Comparison of ENCODE assay signal across 25 cellular contexts in the genomic region with DNA sequence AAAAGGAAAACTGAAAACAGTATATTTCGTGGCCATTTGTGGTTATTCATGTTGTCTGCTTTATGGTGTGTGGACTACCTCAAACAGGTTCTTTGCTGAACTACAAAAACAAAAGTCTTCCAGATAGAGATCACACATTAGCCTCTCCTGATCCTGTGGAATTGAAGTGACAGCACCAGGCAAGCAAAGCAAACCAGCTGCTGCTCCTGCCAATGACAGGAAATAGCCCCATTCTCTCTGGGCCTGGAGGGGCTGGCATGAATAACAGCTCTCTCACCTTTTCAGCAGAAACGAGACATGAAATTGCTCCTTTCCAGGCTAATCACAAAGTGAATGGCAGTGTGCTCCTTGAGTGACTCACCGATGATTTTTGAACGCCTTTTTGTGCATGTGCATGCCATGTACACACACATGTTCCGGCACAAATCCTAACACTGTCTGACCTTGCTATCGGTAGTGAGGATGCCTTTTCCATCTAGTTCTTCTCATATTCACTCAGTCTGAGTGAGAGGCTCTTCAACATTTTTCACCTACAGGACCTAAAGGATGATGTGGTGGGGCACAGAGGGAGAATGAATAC. TPM values are rescaled to one million over a fixed set of nuclear protein-coding genes. Genes with fewer than 3 reads are reported as not detected.
DNase-seq lines count a peak whose midpoint lies in the region; ATAC-seq and TF ChIP-seq lines count a peak whose summit lies in the region.
"Had no signal": no experiment of that assay in that cellular context is flagged by ENCODE, and none has a peak within 500 bp of the region (broad histone marks: within the 10 kb centered on the region; RNA-seq: fewer than 3 reads in every experiment).

No MANE protein-coding gene starts in this region.

- peaks cover 29% of the 10 kb centered on the region for H3K4me1 Mint-ChIP-seq in brain
- no peaks in the 10 kb centered on the region for H3K4me1 Mint-ChIP-seq in activated T-cell treated with anti-CD3 and anti-CD28 coated beads, Interleukin-2, amount 50 U/mL, for 72 hours (ENCODE audit: low read depth)
- H3K4me1 Mint-ChIP-seq: central memory CD8-positive, alpha-beta T cell had no signal

- H3K9me3 Mint-ChIP-seq in brain: no peaks in the 10 kb centered on the region
- H3K9me3 Mint-ChIP-seq in activated T-cell treated with anti-CD3 and anti-CD28 coated beads, Interleukin-2, amount 50 U/mL, for 72 hours: no peaks in the 10 kb centered on the region
- H3K9me3 Mint-ChIP-seq: activated naive CD8-positive, alpha-beta T cell treated with anti-CD3 and anti-CD28 coated beads for 36 hours; activated T-helper 2 cell treated with anti-CD3 and anti-CD28 coated beads, Interferon-gamma antibody, Interleukin-2, Interleukin-4, amounts not matched to agents 10 μg/mL and 5 μg/mL and 100 μg/mL, durations not matched to agents 14 hours and 24 hours and 36 hours; CD4-positive, alpha-beta T cell; central memory CD8-positive, alpha-beta T cell; naive B cell had no signal

- POLR2A ChIA-PET in GM10248 (lab: Yijun Ruan, JAX): no interaction called here

- H3K36me3 Mint-ChIP-seq in brain: no peaks in the 10 kb centered on the region
- H3K36me3 Mint-ChIP-seq in activated T-cell treated with anti-CD3 and anti-CD28 coated beads, Interleukin-2, amount 50 U/mL, for 72 hours (ENCODE audit: insufficient read depth in 2 of 2): no peaks in the 10 kb centered on the region
- H3K36me3 Mint-ChIP-seq: activated naive CD8-positive, alpha-beta T cell treated with anti-CD3 and anti-CD28 coated beads for 36 hours; naive B cell had no signal

- H3K4me3 Mint-ChIP-seq in brain: no peak overlapping the region
- no peak overlapping the region for H3K4me3 Mint-ChIP-seq in activated T-cell treated with anti-CD3 and anti-CD28 coated beads, Interleukin-2, amount 50 U/mL, for 72 hours
- H3K4me3 Mint-ChIP-seq: activated naive CD8-positive, alpha-beta T cell treated with anti-CD3 and anti-CD28 coated beads for 36 hours; CD4-positive, alpha-beta T cell; central memory CD8-positive, alpha-beta T cell; naive B cell had no signal

- peak overlapping the region in 4 of 5 experiments; percentile 9 to 67 (median 57) for H3K27ac Mint-ChIP-seq in brain
- no peak overlapping the region for H3K27ac Mint-ChIP-seq in activated T-cell treated with anti-CD3 and anti-CD28 coated beads, Interleukin-2, amount 50 U/mL, for 72 hours
- H3K27ac Mint-ChIP-seq: activated naive CD8-positive, alpha-beta T cell treated with anti-CD3 and anti-CD28 coated beads for 36 hours; activated T-helper 2 cell treated with anti-CD3 and anti-CD28 coated beads, Interferon-gamma antibody, Interleukin-2, Interleukin-4, amounts not matched to agents 10 μg/mL and 5 μg/mL and 100 μg/mL, durations not matched to agents 14 hours and 24 hours and 36 hours; CD4-positive, alpha-beta T cell had no signal

- CTCF ChIA-PET in GM10248 (lab: Yijun Ruan, JAX): no interaction called here

- peak overlapping the region; percentile 35 for H3K27ac ChIP-seq in layer of hippocampus (ENCODE audit: low read depth, low read length)
- H3K27ac ChIP-seq: 22Rv1, epithelial cell of prostate, heart left ventricle, left lung, RWPE1, skin epidermis, upper lobe of left lung had no signal

- TF ChIP-seq CTCF in brain (conservative IDR thresholded peaks at IDR 0.05): no peak
- no peak for TF ChIP-seq CTCF in GM10248 (IDR thresholded peaks at IDR 0.05; ENCODE audit: control extremely low read depth, extremely low read depth, low read depth, missing control alignments)

- H3K27me3 Mint-ChIP-seq in brain: no peaks in the 10 kb centered on the region
- no peaks in the 10 kb centered on the region for H3K27me3 Mint-ChIP-seq in activated T-cell treated with anti-CD3 and anti-CD28 coated beads, Interleukin-2, amount 50 U/mL, for 72 hours (ENCODE audit: low read depth)
- H3K27me3 Mint-ChIP-seq: activated naive CD8-positive, alpha-beta T cell treated with anti-CD3 and anti-CD28 coated beads for 36 hours; CD4-positive, alpha-beta T cell had no signal

- peak; percentile 2 for DNase-seq in NCI-H1092 treated with DMSO at 0.1 percent for 48 hours (lab: John Stamatoyannopoulos, UW)
- DNase-seq in NCI-H1092 (lab: John Stamatoyannopoulos, UW): no peak
- peak; percentile 19 for DNase-seq in NCI-H1436 treated with DMSO at 0.1 percent for 48 hours (lab: John Stamatoyannopoulos, UW)
- DNase-seq in GM10248 (ENCODE audit: extremely low spot score): no peak
- no peak for DNase-seq in activated T-cell treated with anti-CD3 and anti-CD28 coated beads for 4 hours
- no peak for DNase-seq in activated T-cell treated with anti-CD3 and anti-CD28 coated beads, Interleukin-2, amount 50 U/mL, for 72 hours
- DNase-seq: activated CD4-positive, alpha-beta T cell treated with anti-CD3 and anti-CD28 coated beads, Interleukin-2, amount 50 U/mL, for 4 hours; activated naive CD8-positive, alpha-beta T cell treated with anti-CD3 and anti-CD28 coated beads for 36 hours; CD4-positive, alpha-beta T cell; EL; heart left ventricle; left lung; naive B cell; NCI-H187; NCI-H510A treated with DMSO at 0.1 percent for 48 hours; occipital lobe; upper lobe of left lung had no signal

- ATAC-seq in activated T-cell treated with anti-CD3 and anti-CD28 coated beads, Interleukin-2, amount 50 U/mL, for 72 hours (replicated peaks in 1 of 2): no peak
- ATAC-seq: heart left ventricle, left lung had no signal

- no peaks in the 10 kb centered on the region for H3K27me3 ChIP-seq in layer of hippocampus (ENCODE audit: control insufficient read depth, insufficient read depth, low read length)
- H3K27me3 ChIP-seq: heart left ventricle, left lung, upper lobe of left lung had no signal

RNA-seq across cellular contexts. Expression of gene MFAP3L, which starts 24.4 kb away (rescaled TPM):
- 4.3 TPM for polyA plus RNA-seq in brain (ENCODE audit: insufficient read depth, low read depth, low replicate concordance)
- total RNA-seq in activated T-cell treated with anti-CD3 and anti-CD28 coated beads, Interleukin-2, amount 50 U/mL, for 72 hours: 1 to 10 TPM; 1.2 to 1.7 TPM

Comparison
In these comparisons a context has a peak if more than half of its experiments do, and no peak if none do; other contexts are left out.
1. DNase-seq: peak in NCI-H1092 treated with DMSO at 0.1 percent for 48 hours (single experiment) and NCI-H1436 treated with DMSO at 0.1 percent for 48 hours (single experiment); none in NCI-H1092 (single experiment), GM10248 (single experiment), activated T-cell treated with anti-CD3 and anti-CD28 coated beads for 4 hours (single experiment) and activated T-cell treated with anti-CD3 and anti-CD28 coated beads, Interleukin-2, amount 50 U/mL, for 72 hours (0 of 2).